In genomic region chr3:76078101-76078500, GRCh38 we compare ENCODE assay signal across 26 cellular contexts.
"Had no signal": no experiment of that assay in that cellular context is flagged by ENCODE, and none has a peak within 500 bp of the region (broad histone marks: within the 10 kb centered on the region; RNA-seq: fewer than 3 reads in every experiment).

No MANE protein-coding gene starts in this region.

- H3K27me3 ChIP-seq: adrenal gland, ascending aorta, esophagus muscularis mucosa had no signal

- H3K36me3 ChIP-seq: adrenal gland, ascending aorta, esophagus muscularis mucosa, WERI-Rb-1 had no signal

- H3K9me3 ChIP-seq: adrenal gland, ascending aorta, esophagus muscularis mucosa had no signal

- H3K27ac ChIP-seq: adrenal gland, ascending aorta, esophagus muscularis mucosa, WERI-Rb-1 had no signal

- H3K4me1 ChIP-seq: adrenal gland, ascending aorta, esophagus muscularis mucosa had no signal

- DNase-seq: activated B cell treated with CpG ODN at 0.5 μM for 24 hours; activated CD4-positive, alpha-beta T cell treated with anti-CD3 and anti-CD28 coated beads for 48 hours; activated CD4-positive, alpha-beta T cell treated with anti-CD3 and anti-CD28 coated beads, Interleukin-2, amount 50 U/mL, for 1 hour; activated CD4-positive, alpha-beta T cell treated with anti-CD3 and anti-CD28 coated beads, Interleukin-2, amount 50 U/mL, for 48 hours; activated CD8-positive, alpha-beta memory T cell treated with anti-CD3 and anti-CD28 coated beads for 24 hours; activated CD8-positive, alpha-beta T cell treated with anti-CD3 and anti-CD28 coated beads for 36 hours; activated effector memory CD4-positive, alpha-beta T cell treated with Interleukin-2 at 50 U/mL for 16 hours; activated gamma-delta T cell treated with Interleukin-2 at 50 U/mL for 16 hours; activated naive CD4-positive, alpha-beta T cell treated with anti-CD3 and anti-CD28 coated beads, Interleukin-2, amount 50 U/mL, for 16 hours; activated naive CD4-positive, alpha-beta T cell treated with Interleukin-2 at 50 U/mL for 16 hours; activated T-cell treated with anti-CD3 and anti-CD28 coated beads, Interleukin-2, amount 50 U/mL, for 4 hours; adrenal gland; cortex of kidney; dermis blood vessel endothelial cell; effector CD4-positive, alpha-beta T cell; effector memory CD8-positive, alpha-beta T cell; erythroblast; head of caudate nucleus; T-helper 1 cell; T-helper 17 cell; T1000; WERI-Rb-1 had no signal

- ATAC-seq: activated CD4-positive, CD25-positive, alpha-beta regulatory T cell treated with anti-CD3 and anti-CD28 coated beads, Interleukin-2, amount 50 U/mL, for 24 hours; activated CD8-positive, alpha-beta T cell treated with anti-CD3 and anti-CD28 coated beads for 36 hours; activated T-cell treated with anti-CD3 and anti-CD28 coated beads, Interleukin-2, amount 50 U/mL, for 4 hours; activated T-helper 17 cell treated with anti-CD3 and anti-CD28 coated beads, Interleukin-2, amount 50 U/mL, for 72 hours; effector memory CD8-positive, alpha-beta T cell; T-helper 17 cell had no signal

- H3K4me3 ChIP-seq: adrenal gland, ascending aorta, esophagus muscularis mucosa had no signal
